ENCODE assay signal across 20 cellular contexts in the genomic region with DNA sequence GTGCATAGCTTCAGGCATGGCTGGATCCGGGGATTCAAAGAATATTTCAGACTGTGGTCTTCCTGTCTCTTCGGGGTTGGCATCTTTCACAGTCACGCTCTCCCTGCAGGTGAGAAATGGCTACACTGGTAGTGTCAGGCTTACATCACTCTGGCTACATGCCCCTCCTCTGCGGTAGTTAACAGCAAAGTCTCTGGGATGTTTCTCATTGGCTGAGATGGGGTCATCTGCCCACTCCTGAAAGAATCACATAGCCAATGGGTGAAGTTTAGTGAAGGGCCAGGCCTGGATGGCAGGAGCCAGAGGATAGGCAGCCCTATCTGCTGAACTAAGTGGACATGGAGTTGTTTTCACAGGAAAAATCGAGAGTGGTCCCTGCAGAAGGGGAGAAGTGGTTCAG.
DNase-seq lines count a peak whose midpoint lies in the region; ATAC-seq, FAIRE-seq and TF ChIP-seq lines count a peak whose summit lies in the region.
"Had no signal": no experiment of that assay in that cellular context is flagged by ENCODE, and none has a peak within 500 bp of the region (broad histone marks: within the 10 kb centered on the region; RNA-seq: fewer than 3 reads in every experiment).

No MANE protein-coding gene starts in this region.

- peak; percentile 79 for ATAC-seq in GM23338
- peak; percentile 92 for ATAC-seq in HCT116
- peak; percentile 81 for ATAC-seq in WTC11
- ATAC-seq in lung (ENCODE audit: insufficient read depth, low FRiP score), result no peak
- ATAC-seq in stimulated activated naive CD8-positive, alpha-beta T cell treated with anti-CD3 and anti-CD28 coated beads, Interleukin-15, Interleukin-2, amounts not matched to agents 100 U/mL and 50 U/mL, for 24 hours, result no peak
- ATAC-seq in HG03439 (IDR thresholded peaks at IDR 0.05; ENCODE audit: unreplicated experiment), result no peak

- no TSS peak for BruUV-seq in HCT116 (replicated peaks; lab: Mats Ljungman, UMichigan)

- DNase-seq in GM23338 (ENCODE audit: low spot score), result peak; percentile 15
- DNase-seq in HCT116 (ENCODE audit: low read depth, low spot score), result peak; percentile 34
- DNase-seq in WTC11 (ENCODE audit: low spot score), result no peak
- peak; percentile 22 for DNase-seq in lung (ENCODE audit: low spot score)
- no peak for DNase-seq in stimulated activated naive CD8-positive, alpha-beta T cell treated with anti-CD3 and anti-CD28 coated beads, Interleukin-15, Interleukin-2, amounts not matched to agents 100 U/mL and 50 U/mL, for 24 hours
- DNase-seq in kidney, result no peak
- DNase-seq: Calu3; CD4-positive, alpha-beta memory T cell; DMS53; NCI-H1048; NCI-H1694 treated with DMSO at 0.1 percent for 48 hours; NCI-H2107; NCI-H226; NCI-H526; SW 1271 had no signal

- H3K27ac ChIP-seq in GM23338 (ENCODE audit: low read depth) (no peak overlapping the region), HCT116 (ENCODE audit: low read depth, low read length) (no peak overlapping the region), lung (ENCODE audit: low read depth in 1 of 2, low read length in 1 of 2) (no peak overlapping the region), kidney (ENCODE audit: low read depth in 2 of 2, low read length in 2 of 2) (no peak overlapping the region)
- H3K27ac ChIP-seq: RWPE1, SJSA1 had no signal

- POLR2A ChIA-PET in HCT116 (lab: Charles Lee), result no interaction called here
- POLR2A ChIA-PET in WTC11 (lab: Charles Lee), result no interaction called here

- H3K27me3 Mint-ChIP-seq in GM23338 (ENCODE audit: insufficient read depth, low read depth, poor library complexity), result peaks cover 5% of the 10 kb centered on the region
- H3K27me3 Mint-ChIP-seq in WTC11 (ENCODE audit: low read depth), result no peaks in the 10 kb centered on the region

- H3F3A ChIP-seq in GM23338 (replicated peaks; ENCODE audit: low read depth), result no peaks in the 10 kb centered on the region

- no peak for TF ChIP-seq POLR2A in HCT116 (IDR thresholded peaks at IDR 0.05; ENCODE audit: borderline replicate concordance, extremely low read depth, insufficient read depth, insufficient read length)

- H3K27me3 ChIP-seq in GM23338 (ENCODE audit: insufficient read depth), result no peaks in the 10 kb centered on the region
- 0 out of 2 replicates have a peak, but pooled peaks cover 3% of the 10 kb centered on the region for H3K27me3 ChIP-seq in HCT116 (ENCODE audit: insufficient read depth, low read length)
- H3K27me3 ChIP-seq in lung (ENCODE audit: control insufficient read depth, insufficient read depth), result no peaks in the 10 kb centered on the region
- H3K27me3 ChIP-seq: SJSA1 had no signal

- CTCF ChIA-PET in HCT116 (lab: Charles Lee) (interaction anchor here (1.3 to 2.1 kb wide), 2 partner anchors 13 to 14 kb away, joined by 7 read pairs; no protein-coding TSS in a partner anchor), WTC11 (lab: Charles Lee) (interaction anchor here (0.6 to 1.8 kb wide), 2 partner anchors 13 kb away, joined by 3 to 7 read pairs; no protein-coding TSS in a partner anchor)

- TF ChIP-seq RAD21 in HCT116 (IDR thresholded peaks at IDR 0.05; ENCODE audit: low read depth), result no peak

- H3K4me1 Mint-ChIP-seq in GM23338, result peaks cover 15% of the 10 kb centered on the region; the same call in 2 of the 3 replicates
- H3K4me1 Mint-ChIP-seq in WTC11, result peaks cover 14% of the 10 kb centered on the region
- H3K4me1 Mint-ChIP-seq: B cell; CD4-positive, alpha-beta memory T cell had no signal

- H3K9me3 Mint-ChIP-seq in GM23338, result no peaks in the 10 kb centered on the region
- no peaks in the 10 kb centered on the region for H3K9me3 Mint-ChIP-seq in WTC11
- H3K9me3 Mint-ChIP-seq: CD4-positive, alpha-beta memory T cell had no signal

- H2AFZ ChIP-seq in GM23338, result peak overlapping the region; percentile 90
- H2AFZ ChIP-seq in HCT116 (ENCODE audit: low read depth, low read length, poor library complexity, severe bottlenecking), result peak overlapping the region; percentile 44

- H3K9ac ChIP-seq in HCT116 (ENCODE audit: low read length) (no peak overlapping the region), kidney (ENCODE audit: low read length in 2 of 2) (no peak overlapping the region)

- no peak for TF ChIP-seq CTCF in GM23338 (conservative IDR thresholded peaks at IDR 0.05; ENCODE audit: low read depth in 2 of 2)
- no peak for TF ChIP-seq CTCF in HCT116 (IDR thresholded peaks at IDR 0.05 in 2 of 3, conservative IDR thresholded peaks at IDR 0.05 in 1 of 3; ENCODE audit: borderline replicate concordance in 1 of 3, insufficient read depth in 1 of 3, low read depth in 2 of 3, low read length in 2 of 3)
- TF ChIP-seq CTCF in WTC11 (IDR thresholded peaks at IDR 0.05), result no peak
- no peak for TF ChIP-seq CTCF in lung (IDR thresholded peaks at IDR 0.05; ENCODE audit: control extremely low read depth, extremely low read depth)
- TF ChIP-seq CTCF in kidney (IDR thresholded peaks at IDR 0.05; ENCODE audit: borderline replicate concordance, extremely low read depth, insufficient read depth), result no peak

- H3K9me3 ChIP-seq in HCT116 (ENCODE audit: control insufficient read depth in 1 of 2, insufficient read depth in 1 of 2, low read depth in 1 of 2, low read length in 2 of 2) (no peaks in the 10 kb centered on the region), lung (ENCODE audit: control insufficient read depth in 2 of 2, insufficient read depth in 1 of 2, low read length in 1 of 2) (peaks cover 0 to 3% of the 10 kb centered on the region in 2 donors), kidney (ENCODE audit: control insufficient read depth in 1 of 2, low read length in 2 of 2) (no peaks in the 10 kb centered on the region)
- H3K9me3 ChIP-seq: HAP-1, SJSA1 had no signal

- H3K27ac Mint-ChIP-seq in GM23338 (no peak overlapping the region), WTC11 (no peak overlapping the region; the same call in 1 of the 2 replicates)
- H3K27ac Mint-ChIP-seq: B cell; CD4-positive, alpha-beta memory T cell had no signal

- no peak overlapping the region for H3K4me3 Mint-ChIP-seq in GM23338
- H3K4me3 Mint-ChIP-seq in WTC11, result no peak overlapping the region
- H3K4me3 Mint-ChIP-seq: B cell; CD4-positive, alpha-beta memory T cell had no signal

- H3K79me2 ChIP-seq in GM23338 (replicated peaks; ENCODE audit: insufficient read depth) (no peaks in the 10 kb centered on the region), HCT116 (ENCODE audit: insufficient read depth, low read length) (no peaks in the 10 kb centered on the region)

- 67 to 75% methylated on average over 5 of the region's 5 CpGs for WGBS in lung, 2 donors

- RAD21 ChIA-PET in HCT116 (lab: Charles Lee; ENCODE audit: low non-redundant PET in 1 of 2, low total read pairs in 2 of 2, uncharacterized antibody in 2 of 2, unreplicated experiment in 2 of 2), result no interaction called here

- H4K20me1 ChIP-seq in GM23338 (replicated peaks; ENCODE audit: insufficient read depth) (no peaks in the 10 kb centered on the region), HCT116 (ENCODE audit: insufficient read depth) (no peaks in the 10 kb centered on the region)

- intact Hi-C loops in HCT116 (cut with micrococcal nuclease), result no loop called here
- intact Hi-C loops in kidney (cut with DNase I), result no loop called here

- H3K4me1 ChIP-seq in GM23338 (ENCODE audit: insufficient read depth) (peaks cover 3% of the 10 kb centered on the region; the same call in 1 of the 2 replicates), HCT116 (ENCODE audit: control insufficient read depth in 1 of 2, insufficient read depth in 2 of 2, low read length in 2 of 2) (peaks cover 0 to 9% of the 10 kb centered on the region in 2 experiments; a peak in 2 of 4 replicates), lung (ENCODE audit: control insufficient read depth in 2 of 2, insufficient read depth in 2 of 2, low read length in 2 of 2) (no peaks in the 10 kb centered on the region), kidney (ENCODE audit: control insufficient read depth in 1 of 2, insufficient read depth in 1 of 2, low read depth in 1 of 2, low read length in 2 of 2) (no peaks in the 10 kb centered on the region)
- H3K4me1 ChIP-seq: HAP-1, SJSA1 had no signal

- H3K4me2 ChIP-seq in GM23338 (no peak overlapping the region), HCT116 (ENCODE audit: low read length) (0 out of 2 replicates have a peak overlapping the region, but pooled peaks have one; percentile 11)

- H3K4me3 ChIP-seq in GM23338 (no peak overlapping the region), HCT116 (replicated peaks in 1 of 2; ENCODE audit: low read depth in 1 of 2, low read length in 2 of 2) (no peak overlapping the region), lung (no peak overlapping the region), kidney (ENCODE audit: low read length in 2 of 2) (no peak overlapping the region)
- H3K4me3 ChIP-seq: HAP-1, SJSA1 had no signal

- no peak for FAIRE-seq in kidney (lab: Jason Lieb, UNC)

- H3K36me3 Mint-ChIP-seq in GM23338 (ENCODE audit: low read depth) (no peaks in the 10 kb centered on the region), WTC11 (no peaks in the 10 kb centered on the region)
- H3K36me3 Mint-ChIP-seq: CD4-positive, alpha-beta memory T cell had no signal

- H3K36me3 ChIP-seq in GM23338 (ENCODE audit: insufficient read depth), result no peaks in the 10 kb centered on the region
- H3K36me3 ChIP-seq in HCT116 (ENCODE audit: control insufficient read depth in 1 of 2, insufficient read depth in 2 of 2, low read length in 2 of 2), result no peaks in the 10 kb centered on the region
- no peaks in the 10 kb centered on the region for H3K36me3 ChIP-seq in lung (ENCODE audit: control insufficient read depth in 2 of 2, insufficient read depth in 2 of 2, low read length in 2 of 2)
- no peaks in the 10 kb centered on the region for H3K36me3 ChIP-seq in kidney (ENCODE audit: control insufficient read depth in 1 of 2, insufficient read depth in 2 of 2, low read length in 2 of 2)
- H3K36me3 ChIP-seq: HAP-1, SJSA1 had no signal

- H3K9me2 ChIP-seq in GM23338 (ENCODE audit: insufficient read depth), result no peaks in the 10 kb centered on the region; the same call in 1 of the 2 replicates
- no peaks in the 10 kb centered on the region for H3K9me2 ChIP-seq in HCT116 (ENCODE audit: insufficient read depth)

TF ChIP-seq in GM23338, 12 proteins besides CTCF, POLR2A, EP300 and RAD21 (continues in another document):
- TF ChIP-seq JUNB (IDR thresholded peaks at IDR 0.05; ENCODE audit: unreplicated experiment), result no peak
- no peak for TF ChIP-seq STAT1 (IDR thresholded peaks at IDR 0.05; ENCODE audit: unreplicated experiment)
- TF ChIP-seq CREB1 (CRISPR knock-in tag; IDR thresholded peaks at IDR 0.05; ENCODE audit: low read depth), result no peak

TF ChIP-seq in HCT116, 20 proteins besides CTCF, POLR2A, EP300 and RAD21 (continues in another document):
- no peak for TF ChIP-seq EZH2 (IDR thresholded peaks at IDR 0.05)

TF ChIP-seq in WTC11, 78 proteins besides CTCF, POLR2A, EP300 and RAD21 (continues in another document):
- TF ChIP-seq, protein P1, sequence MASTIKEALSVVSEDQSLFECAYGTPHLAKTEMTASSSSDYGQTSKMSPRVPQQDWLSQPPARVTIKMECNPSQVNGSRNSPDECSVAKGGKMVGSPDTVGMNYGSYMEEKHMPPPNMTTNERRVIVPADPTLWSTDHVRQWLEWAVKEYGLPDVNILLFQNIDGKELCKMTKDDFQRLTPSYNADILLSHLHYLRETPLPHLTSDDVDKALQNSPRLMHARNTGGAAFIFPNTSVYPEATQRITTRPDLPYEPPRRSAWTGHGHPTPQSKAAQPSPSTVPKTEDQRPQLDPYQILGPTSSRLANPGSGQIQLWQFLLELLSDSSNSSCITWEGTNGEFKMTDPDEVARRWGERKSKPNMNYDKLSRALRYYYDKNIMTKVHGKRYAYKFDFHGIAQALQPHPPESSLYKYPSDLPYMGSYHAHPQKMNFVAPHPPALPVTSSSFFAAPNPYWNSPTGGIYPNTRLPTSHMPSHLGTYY (CRISPR knock-in tag; IDR thresholded peaks at IDR 0.05), result no peak

Comparison
In these comparisons a context has a peak if more than half of its experiments do, and no peak if none do; other contexts are left out.
1. ATAC-seq: peak in GM23338 (single experiment), HCT116 (single experiment) and WTC11 (single experiment); none in lung (single experiment), stimulated activated naive CD8-positive, alpha-beta T cell treated with anti-CD3 and anti-CD28 coated beads, Interleukin-15, Interleukin-2, amounts not matched to agents 100 U/mL and 50 U/mL, for 24 hours (single experiment) and HG03439 (single experiment).
2. DNase-seq: peak in GM23338 (single experiment), HCT116 (single experiment) and lung (single experiment); none in WTC11 (single experiment), stimulated activated naive CD8-positive, alpha-beta T cell treated with anti-CD3 and anti-CD28 coated beads, Interleukin-15, Interleukin-2, amounts not matched to agents 100 U/mL and 50 U/mL, for 24 hours (single experiment) and kidney (single experiment).